Comparison of ENCODE assay signal across 11 cellular contexts in genomic region chr22:45478108-45478771, GRCh38. TPM values are rescaled to one million over a fixed set of nuclear protein-coding genes. Genes with fewer than 3 reads are reported as not detected.
DNase-seq lines count a peak whose midpoint lies in the region; ATAC-seq and TF ChIP-seq lines count a peak whose summit lies in the region.
"Had no signal": no experiment of that assay in that cellular context is flagged by ENCODE, and none has a peak within 500 bp of the region (broad histone marks: within the 10 kb centered on the region; RNA-seq: fewer than 3 reads in every experiment).

No MANE protein-coding gene starts in this region.

- DNase-seq in AG04450 (ENCODE audit: low read depth, low spot score): peak; percentile 89
- DNase-seq in LHCN-M2 (ENCODE audit: low read depth): peak; percentile 84
- peak; percentile 67 to 93 for DNase-seq in cardiac fibroblast (ENCODE audit: low read depth in 2 of 2)
- peak; percentile 43 for DNase-seq in lower lobe of right lung
- no peak for DNase-seq in transverse colon
- DNase-seq in body of pancreas: no peak
- no peak for DNase-seq in retina
- no peak for DNase-seq in head of caudate nucleus
- DNase-seq: activated T-cell treated with anti-CD3 and anti-CD28 coated beads, Interleukin-2, amount 50 U/mL, for 4 hours; NCI-H226 had no signal

- TF ChIP-seq POLR2A in transverse colon (IDR thresholded peaks at IDR 0.05): no peak
- TF ChIP-seq POLR2A in body of pancreas (IDR thresholded peaks at IDR 0.05): no peak

- POLR2A ChIA-PET in AG04450 (lab: Yijun Ruan, JAX): interaction anchor here (0.6 to 1.4 kb wide), 3 partner anchors 9 to 336 kb away, joined by 3 read pairs; no protein-coding TSS in a partner anchor

- H3K36me3 ChIP-seq in lower lobe of right lung (no peaks in the 10 kb centered on the region), transverse colon (no peaks in the 10 kb centered on the region), body of pancreas (replicated peaks in 1 of 2; ENCODE audit: insufficient read depth in 1 of 2, low read depth in 2 of 2) (no peaks in the 10 kb centered on the region)
- H3K36me3 ChIP-seq: BLaER1 had no signal

- H3K27me3 ChIP-seq in AG04450 (ENCODE audit: control insufficient read depth, insufficient read depth, low read length) (no peaks in the 10 kb centered on the region), lower lobe of right lung (ENCODE audit: low read depth) (no peaks in the 10 kb centered on the region), transverse colon (no peaks in the 10 kb centered on the region), body of pancreas (no peaks in the 10 kb centered on the region)
- H3K27me3 ChIP-seq: BLaER1 had no signal

- TF ChIP-seq CTCF in AG04450 (IDR thresholded peaks at IDR 0.05; ENCODE audit: low read depth, low read length) (no peak), cardiac fibroblast (IDR thresholded peaks at IDR 0.05; ENCODE audit: low read depth, low read length) (no peak), lower lobe of right lung (IDR thresholded peaks at IDR 0.05) (no peak), transverse colon (IDR thresholded peaks at IDR 0.05) (no peak), body of pancreas (IDR thresholded peaks at IDR 0.05) (no peak)

- peak overlapping the region; percentile 83 for H3K27ac ChIP-seq in AG04450 (ENCODE audit: low read depth, low read length)
- H3K27ac ChIP-seq in lower lobe of right lung: no peak overlapping the region
- H3K27ac ChIP-seq in transverse colon: no peak overlapping the region
- H3K27ac ChIP-seq in body of pancreas: no peak overlapping the region
- H3K27ac ChIP-seq: BLaER1 had no signal

- no peak for TF ChIP-seq EP300 in transverse colon (IDR thresholded peaks at IDR 0.05; ENCODE audit: low read depth)

- intact Hi-C loops in lower lobe of right lung (cut with DNase I): no loop called here
- intact Hi-C loops in transverse colon (cut with DNase I; ENCODE audit: low total_unique reads): no loop called here
- intact Hi-C loops in body of pancreas (cut with DNase I): no loop called here
- intact Hi-C loops in head of caudate nucleus (cut with DNase I): no loop called here

- no peak overlapping the region for H3K4me3 ChIP-seq in AG04450 (ENCODE audit: low read depth, low read length)
- no peak overlapping the region for H3K4me3 ChIP-seq in cardiac fibroblast (replicated peaks in 1 of 2; ENCODE audit: low read depth in 2 of 2, low read length in 2 of 2)
- no peak overlapping the region for H3K4me3 ChIP-seq in lower lobe of right lung
- no peak overlapping the region for H3K4me3 ChIP-seq in transverse colon
- H3K4me3 ChIP-seq in body of pancreas: no peak overlapping the region
- H3K4me3 ChIP-seq: BLaER1 had no signal

- WGBS in transverse colon (ENCODE audit: low coverage in 1 of 2), 2 donors: 61 to 62% methylated on average over 7 to 11 of the region's 11 CpGs
- 76 to 77% methylated on average over 11 of the region's 11 CpGs for WGBS in body of pancreas, 2 donors

- in situ Hi-C loops in transverse colon (cut with MboI; ENCODE audit: low pct_ligation_motif_present in 1 of 4, low pct_unique_long_range_greater_than_20kb in 1 of 4, low sequenced_read_pairs in 3 of 4): no loop called here

- H3K4me1 ChIP-seq in lower lobe of right lung (no peaks in the 10 kb centered on the region), transverse colon (no peaks in the 10 kb centered on the region), body of pancreas (no peaks in the 10 kb centered on the region)

- H3K9me3 ChIP-seq in AG04450 (ENCODE audit: control insufficient read depth, insufficient read depth, low read length): no peaks in the 10 kb centered on the region; the same call in none of the 2 replicates
- no peaks in the 10 kb centered on the region for H3K9me3 ChIP-seq in lower lobe of right lung
- no peaks in the 10 kb centered on the region for H3K9me3 ChIP-seq in transverse colon
- no peaks in the 10 kb centered on the region for H3K9me3 ChIP-seq in body of pancreas

- ATAC-seq in lower lobe of right lung: no peak
- ATAC-seq in body of pancreas: no peak
- ATAC-seq: activated T-cell treated with anti-CD3 and anti-CD28 coated beads, Interleukin-2, amount 50 U/mL, for 4 hours had no signal

- CTCF ChIA-PET in AG04450 (lab: Charles Lee): interaction anchor here (0.7 kb wide), 1 partner anchor 481 kb away, joined by 3 read pairs; no protein-coding TSS in a partner anchor

RNA-seq across cellular contexts. Expression of gene FBLN1, which starts 24.4 kb away (rescaled TPM):
- 241 and 314 TPM in 2 replicates for polyA plus RNA-seq in AG04450 (2011; rRNA removed)
- 112 and 137 TPM in 2 replicates for polyA minus RNA-seq in AG04450 (2011; rRNA and poly(A)+ RNA removed)
- total RNA-seq in LHCN-M2 (2014; rRNA removed): 34.4 and 37.6 TPM in 2 replicates
- 97.6 TPM for polyA plus RNA-seq in LHCN-M2 (2012)
- 307 TPM for total RNA-seq in lower lobe of right lung
- 10 to 100 TPM; 48.6 to 92.1 (median 68.9) TPM for total RNA-seq in transverse colon
- total RNA-seq in body of pancreas: 100 to 1,000 TPM in 1 of 2 donors, 10 to 100 TPM in 1; 97.0 to 119 TPM

Comparison
In these comparisons a context has a peak if more than half of its experiments do, and no peak if none do; other contexts are left out.
1. DNase-seq: peak in AG04450 (single experiment), LHCN-M2 (single experiment), cardiac fibroblast (2 of 2) and lower lobe of right lung (single experiment); none in transverse colon (single experiment), body of pancreas (0 of 4), retina (single experiment) and head of caudate nucleus (0 of 42).